8 cellular contexts compared by ENCODE assay signal in genomic region chr2:25375989-25376545, GRCh38. TPM values are rescaled to one million over a fixed set of nuclear protein-coding genes. Genes with fewer than 3 reads are reported as not detected.
A peak's percentile ranks its signal among the peaks of the same experiment; 100 is the strongest.
DNase-seq lines count a peak whose midpoint lies in the region; ATAC-seq, FAIRE-seq and TF ChIP-seq lines count a peak whose summit lies in the region.

No MANE protein-coding gene starts in this region.

- H2BK15ac ChIP-seq in H9 (ENCODE audit: low read depth, low read length), result no peak overlapping the region

- H3K4ac ChIP-seq in H9 (ENCODE audit: low read depth, low read length), result no peak overlapping the region

- peak overlapping the region; percentile 78 for H3K4me2 ChIP-seq in A549
- peak overlapping the region; percentile 34 for H3K4me2 ChIP-seq in H9 (ENCODE audit: insufficient read depth, insufficient read length, low read length)

- CTCF ChIA-PET in A549 (lab: Yijun Ruan, JAX), result interaction anchor here (0.5 to 7.7 kb wide), 44 partner anchors 8 to 1170 kb away, joined by 3 to 92 read pairs (median 4); partner anchors contain the start of gene DNMT3A

- no peak overlapping the region for H2BK120ac ChIP-seq in H9 (ENCODE audit: low read depth, low read length, poor library complexity, severe bottlenecking)

- no peaks in the 10 kb centered on the region for H3K79me1 ChIP-seq in H9 (ENCODE audit: insufficient read depth, low read depth, low read length, poor library complexity, severe bottlenecking)

- H3K27ac ChIP-seq in A549 (peak overlapping the region; percentile 63 to 76; a peak in 4 of 6 replicates), H9 (ENCODE audit: insufficient read length, low read depth, low read length) (no peak overlapping the region), angular gyrus (ENCODE audit: low read depth, low read length) (peak overlapping the region; percentile 79)

- no peak overlapping the region for H2BK20ac ChIP-seq in H9 (ENCODE audit: low read depth, low read length, poor library complexity, severe bottlenecking)

- peak overlapping the region; percentile 64 for H3K18ac ChIP-seq in H9 (ENCODE audit: insufficient read length, low read depth, low read length)

- H3K4me1 Mint-ChIP-seq in H9 (peaks cover 25 to 33% of the 10 kb centered on the region in 2 experiments), naive B cell (peaks cover 27 to 39% (median 31%) of the 10 kb centered on the region in 3 donors)

- H3K23me2 ChIP-seq in H9 (ENCODE audit: insufficient read length, low read depth, low read length, poor library complexity, severe bottlenecking), result no peaks in the 10 kb centered on the region

- H2AFZ ChIP-seq in H9 (ENCODE audit: low read length), result no peak overlapping the region

- H4K20me1 ChIP-seq in H9 (ENCODE audit: control insufficient read depth, insufficient read depth, insufficient read length), result no peaks in the 10 kb centered on the region

- H3K4me1 ChIP-seq in A549 (peaks cover 11% of the 10 kb centered on the region), H9 (ENCODE audit: insufficient read depth, low read length) (no peaks in the 10 kb centered on the region)

- H3K4me3 Mint-ChIP-seq in H9 (peak overlapping the region in 1 of 2 experiments; percentile 0; a peak in 2 of 5 replicates), naive B cell (peak overlapping the region; percentile 40 to 80 (median 66))

- TF ChIP-seq CTCF in A549 (IDR thresholded peaks at IDR 0.05) (no peak), H9 (conservative IDR thresholded peaks at IDR 0.05) (no peak), GM20000 (IDR thresholded peaks at IDR 0.05; ENCODE audit: extremely low read depth, missing control alignments) (no peak)

- 65% methylated on average over 16 of the region's 16 CpGs for WGBS in A549 (ENCODE audit: missing lambda C conversion rate)
- no CpG with 5 or more reads among the region's 16 CpGs for WGBS in H9 (ENCODE audit: extremely low coverage, insufficient read length, low lambda C conversion rate)

- H3K56ac ChIP-seq in H9 (ENCODE audit: insufficient read length, low read depth, low read length), result no peak overlapping the region

- H3K14ac ChIP-seq in H9 (ENCODE audit: insufficient read depth, low read length), result no peak overlapping the region

- no peak overlapping the region for H4K91ac ChIP-seq in H9 (ENCODE audit: insufficient read length, low read depth, low read length)

- DNase-seq in A549 (ENCODE audit: low read depth in 1 of 2, low spot score in 1 of 2) (no peak), H9 (peak; percentile 26), naive B cell (no peak), NCI-H2196 treated with DMSO at 0.1 percent for 48 hours (lab: John Stamatoyannopoulos, UW; ENCODE audit: unreplicated experiment) (no peak), amniotic stem cell (lab: John Stamatoyannopoulos, UW) (no peak), GM20000 (ENCODE audit: low spot score) (no peak)
- no peak for DNase-seq in central memory CD4-positive, alpha-beta T cell

- FAIRE-seq in A549 (lab: Jason Lieb, UNC), result no peak

- TF ChIP-seq POLR2A in A549 (IDR thresholded peaks at IDR 0.05; ENCODE audit: low read length), result no peak

- peaks cover 8 to 11% of the 10 kb centered on the region in 2 experiments; a peak in 4 of 5 replicates for H3K9me3 Mint-ChIP-seq in H9
- peaks cover 0 to 3% (median 0%) of the 10 kb centered on the region in 7 donors for H3K9me3 Mint-ChIP-seq in naive B cell

- H2AK5ac ChIP-seq in H9 (ENCODE audit: insufficient read length, low read length), result no peak overlapping the region

- no peak overlapping the region for H2BK12ac ChIP-seq in H9 (ENCODE audit: insufficient read length, low read depth, low read length)

- no peaks in the 10 kb centered on the region for H3K79me2 ChIP-seq in H9 (ENCODE audit: insufficient read depth, low read length)

- H3K36me3 Mint-ChIP-seq in H9 (ENCODE audit: insufficient read depth in 1 of 3, low read depth in 3 of 3) (peaks cover 7 to 11% (median 8%) of the 10 kb centered on the region in 3 experiments; a peak in 6 of 7 replicates), naive B cell (no peaks in the 10 kb centered on the region)

- H3K9ac ChIP-seq in H9 (ENCODE audit: extremely low read depth, insufficient read length, low read length), result no peak overlapping the region

- no peak overlapping the region for H4K8ac ChIP-seq in H9 (replicated peaks; ENCODE audit: insufficient read length, low read depth, low read length)

- H2BK5ac ChIP-seq in H9 (ENCODE audit: insufficient read length, low read length), result no peak overlapping the region

- TF ChIP-seq EP300 in A549 (IDR thresholded peaks at IDR 0.05), result no peak

- H4K5ac ChIP-seq in H9 (ENCODE audit: insufficient read length, low read depth, low read length), result no peak overlapping the region

- H3K9me3 ChIP-seq in A549 (no peaks in the 10 kb centered on the region), H9 (ENCODE audit: control insufficient read depth, low read depth, low read length) (no peaks in the 10 kb centered on the region)

- no peak for TF ChIP-seq RAD21 in A549 (conservative IDR thresholded peaks at IDR 0.05 in 1 of 2, IDR thresholded peaks at IDR 0.05 in 1 of 2)

- ATAC-seq in A549, result peak in 1 of 2 experiments; percentile 3; a peak in 3 of 6 replicates
- peak in 1 of 2 donors; percentile 1 for ATAC-seq in naive B cell (ENCODE audit: low read depth in 2 of 2)

- H3K23ac ChIP-seq in H9 (ENCODE audit: insufficient read length, low read depth, low read length), result no peak overlapping the region

- no peak overlapping the region; a peak in 1 of 7 replicates for H3K27ac Mint-ChIP-seq in H9
- peak overlapping the region in 4 of 6 donors; percentile 72 to 91 (median 84) for H3K27ac Mint-ChIP-seq in naive B cell

- no peak overlapping the region for H3T11ph ChIP-seq in H9 (ENCODE audit: low read length)

- H3K27me3 Mint-ChIP-seq in H9 (ENCODE audit: low read depth), result peaks cover 42% of the 10 kb centered on the region
- no peaks in the 10 kb centered on the region for H3K27me3 Mint-ChIP-seq in naive B cell

- H3K4me3 ChIP-seq in A549, result peak overlapping the region; percentile 31; the same call in 1 of the 3 replicates

- H3K27me3 ChIP-seq in H9 (ENCODE audit: insufficient read depth, low read length), result no peaks in the 10 kb centered on the region; the same call in 1 of the 2 replicates

- POLR2A ChIA-PET in A549 (lab: Yijun Ruan, JAX), result interaction anchor here (0.5 to 1.0 kb wide), 2 partner anchors 13 to 14 kb away, joined by 3 to 4 read pairs; no protein-coding TSS in a partner anchor

TF ChIP-seq in A549, 52 proteins besides CTCF, POLR2A, EP300 and RAD21:
- TF ChIP-seq CBX2 (IDR thresholded peaks at IDR 0.05; ENCODE audit: borderline replicate concordance, low read depth) (no peak), HOXB5 (CRISPR knock-in tag; IDR thresholded peaks at IDR 0.05) (no peak), CEBPB (IDR thresholded peaks at IDR 0.05) (no peak), CHD2 (IDR thresholded peaks at IDR 0.05; ENCODE audit: low read length, partially characterized antibody) (no peak), MYC (IDR thresholded peaks at IDR 0.05; ENCODE audit: borderline replicate concordance, low read length) (no peak), NFE2L2 (conservative IDR thresholded peaks at IDR 0.05; ENCODE audit: low read length) (no peak), MAFK (IDR thresholded peaks at IDR 0.05; ENCODE audit: partially characterized antibody) (no peak), EHF (CRISPR knock-in tag; IDR thresholded peaks at IDR 0.05) (no peak), ZC3H11A (IDR thresholded peaks at IDR 0.05) (no peak), RFX5 (IDR thresholded peaks at IDR 0.05) (no peak), HOXA7 (CRISPR knock-in tag; IDR thresholded peaks at IDR 0.05) (no peak), SREBF2 (IDR thresholded peaks at IDR 0.05) (no peak)

RNA-seq across cellular contexts. Expression of gene DNMT3A, which starts 34.3 kb away (rescaled TPM):
- polyA plus RNA-seq in A549 (2011; rRNA removed) (4.4 and 5.7 TPM in 2 replicates), A549 (2017; fragmentation: RNase III; extraction: RNeasy Plus Mini Kit Qiagen cat#74134 plus additional on column Dnase treatment) (8.1 to 12.2 TPM (median 11.9 TPM) in 3 replicates), naive B cell (ENCODE audit: low read depth in 6 of 6) (10 to 100 TPM in 2 of 6 donors, 1 to 10 TPM in 4; 7.3 to 14.0 (median 8.5) TPM)
- polyA plus RNA-seq in A549 (2012; cell fraction: cytosol; rRNA removed), result 2.3 and 4.0 TPM in 2 replicates
- 8.3 and 13.3 TPM in 2 replicates for polyA plus RNA-seq in A549 (2012; cell fraction: nucleus; rRNA removed)
- polyA minus RNA-seq in A549 (2011; rRNA and poly(A)+ RNA removed), result 16.5 and 23.3 TPM in 2 replicates
- total RNA-seq in H9 (2021), result 207 and 215 TPM in 2 replicates

Comparison
In these comparisons a context has a peak if more than half of its experiments do, and no peak if none do; other contexts are left out.
1. H3K27ac Mint-ChIP-seq: peak in naive B cell (4 of 6); none in H9 (0 of 3).